Comparison of ENCODE assay signal across 26 cellular contexts in the genomic region with DNA sequence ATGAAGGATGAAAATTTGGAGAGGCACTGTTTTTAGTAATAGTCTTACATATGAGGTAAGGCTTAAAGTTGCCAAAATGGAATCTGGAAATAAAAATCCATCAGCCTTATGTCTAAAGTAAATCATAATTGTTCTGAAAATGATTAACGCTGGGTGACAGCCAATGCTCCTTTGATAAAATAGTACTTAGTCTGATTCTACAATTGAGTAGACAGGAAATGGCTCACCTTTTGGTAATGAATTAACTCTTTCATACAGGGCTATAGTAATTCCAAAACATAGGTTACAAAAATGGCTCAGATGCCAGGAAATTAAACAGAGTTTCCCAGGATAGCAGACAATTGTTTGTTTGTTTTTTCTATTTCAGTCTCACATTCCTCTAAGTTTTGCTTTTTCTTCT.
"Had no signal": no experiment of that assay in that cellular context is flagged by ENCODE, and none has a peak within 500 bp of the region (broad histone marks: within the 10 kb centered on the region; RNA-seq: fewer than 3 reads in every experiment).

No MANE protein-coding gene starts in this region.

- H3K27me3 Mint-ChIP-seq: activated B cell treated with CpG ODN at 0.5 μM for 24 hours; activated CD4-positive, alpha-beta T cell treated with anti-CD3 and anti-CD28 coated beads for 36 hours; activated naive CD8-positive, alpha-beta T cell treated with anti-CD3 and anti-CD28 coated beads for 36 hours; central memory CD8-positive, alpha-beta T cell; naive B cell had no signal

- H3K4me1 Mint-ChIP-seq: activated B cell treated with CpG ODN at 0.5 μM for 24 hours; activated CD4-positive, alpha-beta T cell treated with anti-CD3 and anti-CD28 coated beads for 36 hours; activated naive CD8-positive, alpha-beta T cell treated with anti-CD3 and anti-CD28 coated beads for 36 hours; central memory CD8-positive, alpha-beta T cell; naive B cell; stimulated activated effector memory CD8-positive, alpha-beta T cell treated with anti-CD3 and anti-CD28 coated beads, Interleukin-12 subunit alpha, Interleukin-12 subunit beta, amount 100 ng/mL, for 72 hours had no signal

- ATAC-seq: activated CD4-positive, alpha-beta T cell treated with anti-CD3 and anti-CD28 coated beads for 36 hours; gastroesophageal sphincter; heart left ventricle; left lobe of liver; lower lobe of right lung; sciatic nerve; stimulated activated effector memory CD8-positive, alpha-beta T cell treated with anti-CD3 and anti-CD28 coated beads, Interleukin-12 subunit alpha, Interleukin-12 subunit beta, amount 100 ng/mL, for 72 hours had no signal

- H3K4me3 ChIP-seq: breast epithelium, colonic mucosa, esophagus squamous epithelium, gastroesophageal sphincter, heart left ventricle, lower lobe of right lung, stomach, suprapubic skin, tibial nerve had no signal

- H3K27ac Mint-ChIP-seq: activated B cell treated with CpG ODN at 0.5 μM for 24 hours; activated CD4-positive, alpha-beta T cell treated with anti-CD3 and anti-CD28 coated beads for 36 hours; activated naive CD8-positive, alpha-beta T cell treated with anti-CD3 and anti-CD28 coated beads for 36 hours; naive B cell; stimulated activated effector memory CD8-positive, alpha-beta T cell treated with anti-CD3 and anti-CD28 coated beads, Interleukin-12 subunit alpha, Interleukin-12 subunit beta, amount 100 ng/mL, for 72 hours had no signal

- DNase-seq: activated B cell treated with CpG ODN at 0.5 μM for 24 hours; activated CD4-positive, alpha-beta T cell treated with anti-CD3 and anti-CD28 coated beads for 36 hours; activated CD4-positive, alpha-beta T cell treated with anti-CD3 and anti-CD28 coated beads, Interleukin-2, amount 50 U/mL, for 48 hours; activated naive CD4-positive, alpha-beta T cell treated with Interleukin-2 at 50 U/mL for 16 hours; activated naive CD8-positive, alpha-beta T cell treated with anti-CD3 and anti-CD28 coated beads for 36 hours; activated T-cell treated with anti-CD3 and anti-CD28 coated beads, Interleukin-2, amount 50 U/mL, for 48 hours; amniotic stem cell; colonic mucosa; esophagus squamous epithelium; heart left ventricle; lower lobe of right lung; mesendoderm; naive B cell; occipital lobe; posterior cingulate gyrus; small intestine; stimulated activated CD4-positive, alpha-beta T cell treated with anti-CD3 and anti-CD28 coated beads, Interleukin-2, amount 100 ng/mL, for 24 hours; stomach had no signal

- H3K9me3 Mint-ChIP-seq: activated naive CD8-positive, alpha-beta T cell treated with anti-CD3 and anti-CD28 coated beads for 36 hours; central memory CD8-positive, alpha-beta T cell had no signal

- H3K4me3 Mint-ChIP-seq: activated B cell treated with CpG ODN at 0.5 μM for 24 hours; activated CD4-positive, alpha-beta T cell treated with anti-CD3 and anti-CD28 coated beads for 36 hours; activated naive CD8-positive, alpha-beta T cell treated with anti-CD3 and anti-CD28 coated beads for 36 hours; central memory CD8-positive, alpha-beta T cell; naive B cell; stimulated activated effector memory CD8-positive, alpha-beta T cell treated with anti-CD3 and anti-CD28 coated beads, Interleukin-12 subunit alpha, Interleukin-12 subunit beta, amount 100 ng/mL, for 72 hours had no signal

- H3K36me3 Mint-ChIP-seq: activated naive CD8-positive, alpha-beta T cell treated with anti-CD3 and anti-CD28 coated beads for 36 hours; naive B cell; stimulated activated effector memory CD8-positive, alpha-beta T cell treated with anti-CD3 and anti-CD28 coated beads, Interleukin-12 subunit alpha, Interleukin-12 subunit beta, amount 100 ng/mL, for 72 hours had no signal
